ENCODE assay signal across 1 cellular context in genomic region chr21:35505067-35505466, GRCh38.
TF ChIP-seq lines count a peak whose summit lies in the region.

No MANE protein-coding gene starts in this region.

TF ChIP-seq in HepG2, 621 proteins besides CTCF, POLR2A, EP300 and RAD21 (continued from another document):
- no peak for TF ChIP-seq ZNF639 (CRISPR knock-in tag; conservative IDR thresholded peaks at IDR 0.05)
- no peak for TF ChIP-seq ARNT (IDR thresholded peaks at IDR 0.05)
- no peak for TF ChIP-seq ATF6 (CRISPR knock-in tag; conservative IDR thresholded peaks at IDR 0.05)
- no peak for TF ChIP-seq CREM (IDR thresholded peaks at IDR 0.05)
- TF ChIP-seq CREM (CRISPR knock-in tag; IDR thresholded peaks at IDR 0.05): no peak
- TF ChIP-seq PHF5A (CRISPR knock-in tag; IDR thresholded peaks at IDR 0.05; ENCODE audit: low read depth, unreplicated experiment): no peak
- TF ChIP-seq SMC3 (IDR thresholded peaks at IDR 0.05; ENCODE audit: low read length): no peak
- no peak for TF ChIP-seq PITX1 (CRISPR knock-in tag; IDR thresholded peaks at IDR 0.05)
